Comparison of ENCODE assay signal across 8 cellular contexts in genomic region chr10:119726291-119727261, GRCh38. TPM values are rescaled to one million over a fixed set of nuclear protein-coding genes. Genes with fewer than 3 reads are reported as not detected.
DNase-seq lines count a peak whose midpoint lies in the region; ATAC-seq and TF ChIP-seq lines count a peak whose summit lies in the region.

No MANE protein-coding gene starts in this region.

- H3K27me3 ChIP-seq in left ventricle myocardium inferior (ENCODE audit: low read depth) (no peaks in the 10 kb centered on the region), neural progenitor cell (no peaks in the 10 kb centered on the region)

- no peaks in the 10 kb centered on the region for H3K9me3 Mint-ChIP-seq in T-helper 2 cell treated with Interferon-gamma antibody and Interleukin-4, amounts not matched to agents 5 μg/mL and 100 μg/mL, for 36 hours
- no peaks in the 10 kb centered on the region for H3K9me3 Mint-ChIP-seq in neural progenitor cell

- DNase-seq in left ventricle myocardium inferior (peak; percentile 54), Right ventricle myocardium superior (no peak), epithelial cell of esophagus (ENCODE audit: low read depth) (no peak), neural progenitor cell (ENCODE audit: low spot score) (peak; percentile 90), NCI-H2107 (lab: John Stamatoyannopoulos, UW) (no peak), ureter (ENCODE audit: low spot score) (no peak)
- DNase-seq in T-helper 2 cell treated with Interferon-gamma antibody and Interleukin-4, amounts not matched to agents 5 μg/mL and 100 μg/mL, for 36 hours (ENCODE audit: low spot score): no peak
- DNase-seq in NK-92 treated with Interleukin-12 subunit alpha and Interleukin-12 subunit beta, amount 100 ng/mL, for 24 hours (lab: John Stamatoyannopoulos, UW): no peak

- peak overlapping the region; percentile 96 for H3K4me2 ChIP-seq in neural progenitor cell

- H3F3A ChIP-seq in neural progenitor cell (ENCODE audit: low read depth): peaks cover 40% of the 10 kb centered on the region

- peaks cover 36% of the 10 kb centered on the region for H3K79me2 ChIP-seq in neural progenitor cell (ENCODE audit: low read depth)

- H3K4me1 ChIP-seq in left ventricle myocardium inferior (peaks cover 36% of the 10 kb centered on the region), neural progenitor cell (peaks cover 33% of the 10 kb centered on the region)

- H3K36me3 ChIP-seq in left ventricle myocardium inferior (peaks cover 6% of the 10 kb centered on the region), neural progenitor cell (no peaks in the 10 kb centered on the region)

- peak overlapping the region; percentile 32 for H3K9ac ChIP-seq in neural progenitor cell

- intact Hi-C loops in left ventricle myocardium inferior (cut with micrococcal nuclease): no loop called here
- intact Hi-C loops in Right ventricle myocardium superior (cut with DNase I): loop anchor here (2.0 kb wide), 1 partner anchor 76 kb away; the partner anchor contains the start of gene BAG3

- H2AFZ ChIP-seq in neural progenitor cell (replicated peaks): peak overlapping the region; percentile 98

- H3K27ac Mint-ChIP-seq in T-helper 2 cell treated with Interferon-gamma antibody and Interleukin-4, amounts not matched to agents 5 μg/mL and 100 μg/mL, for 36 hours: peak overlapping the region; percentile 76
- H3K27ac Mint-ChIP-seq in neural progenitor cell: no peak overlapping the region

- peak overlapping the region; percentile 89 for H3K4me3 Mint-ChIP-seq in T-helper 2 cell treated with Interferon-gamma antibody and Interleukin-4, amounts not matched to agents 5 μg/mL and 100 μg/mL, for 36 hours
- peak overlapping the region; percentile 94 for H3K4me3 Mint-ChIP-seq in neural progenitor cell

- H4K20me1 ChIP-seq in neural progenitor cell (ENCODE audit: low read depth): peaks cover 16% of the 10 kb centered on the region

- H3K4me1 Mint-ChIP-seq in T-helper 2 cell treated with Interferon-gamma antibody and Interleukin-4, amounts not matched to agents 5 μg/mL and 100 μg/mL, for 36 hours (ENCODE audit: low read depth): peaks cover 37% of the 10 kb centered on the region
- H3K4me1 Mint-ChIP-seq in neural progenitor cell: peaks cover 46% of the 10 kb centered on the region

- no peak for ATAC-seq in Right ventricle myocardium superior (ENCODE audit: poor library complexity)

- H3K27ac ChIP-seq in left ventricle myocardium inferior (replicated peaks) (peak overlapping the region; percentile 98), neural progenitor cell (peak overlapping the region; percentile 83)

- H3K9me3 ChIP-seq in left ventricle myocardium inferior (replicated peaks) (no peaks in the 10 kb centered on the region), neural progenitor cell (ENCODE audit: low read depth) (no peaks in the 10 kb centered on the region)

- peaks cover 2% of the 10 kb centered on the region for H3K27me3 Mint-ChIP-seq in T-helper 2 cell treated with Interferon-gamma antibody and Interleukin-4, amounts not matched to agents 5 μg/mL and 100 μg/mL, for 36 hours (ENCODE audit: low read depth)
- peaks cover 2% of the 10 kb centered on the region for H3K27me3 Mint-ChIP-seq in neural progenitor cell (ENCODE audit: insufficient read depth, low read depth)

- H3K36me3 Mint-ChIP-seq in T-helper 2 cell treated with Interferon-gamma antibody and Interleukin-4, amounts not matched to agents 5 μg/mL and 100 μg/mL, for 36 hours (ENCODE audit: low read depth): peaks cover 3% of the 10 kb centered on the region
- peaks cover 4% of the 10 kb centered on the region for H3K36me3 Mint-ChIP-seq in neural progenitor cell

- H3K4me3 ChIP-seq in left ventricle myocardium inferior (peak overlapping the region; percentile 96), epithelial cell of esophagus (ENCODE audit: low read length) (peak overlapping the region; percentile 66), neural progenitor cell (peak overlapping the region; percentile 95)

- peak; percentile 2 for TF ChIP-seq CTCF in left ventricle myocardium inferior (IDR thresholded peaks at IDR 0.05; ENCODE audit: borderline replicate concordance)
- TF ChIP-seq CTCF in epithelial cell of esophagus (IDR thresholded peaks at IDR 0.05; ENCODE audit: insufficient read depth, low read depth, low read length, missing control alignments): no peak
- peak; percentile 3 for TF ChIP-seq CTCF in neural progenitor cell (IDR thresholded peaks at IDR 0.05)

RNA-seq across cellular contexts. Expression of gene INPP5F, which starts 0.7 kb away (rescaled TPM):
- total RNA-seq in left ventricle myocardium inferior (4.9 TPM), Right ventricle myocardium superior (4.5 TPM), neural progenitor cell (ENCODE audit: low replicate concordance) (125 and 167 TPM in 2 replicates), ureter (19.0 TPM)

Comparison
In these comparisons a context has a peak if more than half of its experiments do, and no peak if none do; other contexts are left out.
1. DNase-seq: peak in left ventricle myocardium inferior (single experiment) and neural progenitor cell (single experiment); none in Right ventricle myocardium superior (single experiment), T-helper 2 cell treated with Interferon-gamma antibody and Interleukin-4, amounts not matched to agents 5 μg/mL and 100 μg/mL, for 36 hours (single experiment), epithelial cell of esophagus (single experiment), NCI-H2107 (single experiment), ureter (single experiment) and NK-92 treated with Interleukin-12 subunit alpha and Interleukin-12 subunit beta, amount 100 ng/mL, for 24 hours (single experiment).
2. Peak in every context shown above with its lines, with median percentiles within 50 percentile points of each other: H3K4me3 ChIP-seq.